ENCODE assay signal across 25 cellular contexts in the genomic region with DNA sequence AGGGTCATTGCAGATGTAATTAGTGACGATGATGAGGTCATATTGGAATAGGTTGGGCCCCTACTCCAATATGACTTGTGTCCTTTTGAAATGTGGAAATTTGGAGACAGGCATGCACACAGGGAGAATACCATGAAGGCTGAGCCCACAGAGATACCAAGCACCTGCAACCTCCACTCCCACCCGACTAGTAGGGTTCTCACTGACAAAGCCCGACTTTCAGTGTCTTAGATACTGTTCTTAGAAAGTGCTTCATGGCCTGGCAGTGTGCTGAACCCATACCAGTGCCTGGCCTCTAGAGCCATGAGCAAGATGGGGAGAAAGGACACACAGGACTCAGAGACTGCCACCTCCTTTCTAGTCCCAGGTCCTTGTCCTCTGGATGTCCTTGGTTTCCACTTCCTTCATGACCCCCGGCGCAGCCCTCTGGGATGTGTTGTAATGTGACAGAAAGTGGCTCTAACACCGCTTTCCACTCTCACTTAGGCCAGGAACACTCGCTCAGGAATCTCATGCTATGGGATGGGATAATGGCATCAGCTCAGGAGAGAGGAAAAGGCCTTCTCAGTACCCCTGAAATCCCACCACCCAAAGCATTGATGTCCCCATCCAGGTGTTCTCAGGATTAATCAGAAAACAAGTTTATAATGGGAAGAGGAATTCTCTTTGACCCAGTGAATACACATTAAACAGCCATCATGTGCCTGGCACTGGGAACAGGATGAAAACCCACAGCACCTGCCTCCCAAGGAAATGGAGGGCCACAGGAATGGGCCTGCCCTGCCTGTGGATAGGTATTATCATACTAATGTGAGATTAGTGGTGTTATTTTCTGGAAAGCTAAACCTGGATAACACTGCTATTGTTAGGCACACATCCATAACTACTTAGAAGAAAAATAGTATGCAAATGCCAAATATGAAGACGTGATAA. TPM values are rescaled to one million over a fixed set of nuclear protein-coding genes. Genes with fewer than 3 reads are reported as not detected.
DNase-seq lines count a peak whose midpoint lies in the region; TF ChIP-seq lines count a peak whose summit lies in the region.
"Had no signal": no experiment of that assay in that cellular context is flagged by ENCODE, and none has a peak within 500 bp of the region (broad histone marks: within the 10 kb centered on the region; RNA-seq: fewer than 3 reads in every experiment).

No MANE protein-coding gene starts in this region.

- no peak overlapping the region for H3K4me2 ChIP-seq in OCI-LY7 (ENCODE audit: low read length)

- TF ChIP-seq CTCF in OCI-LY7 (conservative IDR thresholded peaks at IDR 0.05; ENCODE audit: low read length), result no peak

- no peaks in the 10 kb centered on the region for H3K27me3 Mint-ChIP-seq in activated naive CD4-positive, alpha-beta T cell treated with anti-CD3 and anti-CD28 coated beads for 36 hours (ENCODE audit: low read depth)
- H3K27me3 Mint-ChIP-seq in immature natural killer cell (ENCODE audit: low read depth in 3 of 3), result peaks cover 0 to 13% (median 4%) of the 10 kb centered on the region in 3 donors
- no peaks in the 10 kb centered on the region for H3K27me3 Mint-ChIP-seq in stimulated activated naive CD8-positive, alpha-beta T cell treated with anti-CD3 and anti-CD28 coated beads, Interleukin-15, Interleukin-2, amounts not matched to agents 100 ng/mL and 50 ng/mL, for 24 hours
- H3K27me3 Mint-ChIP-seq: activated CD4-positive, alpha-beta memory T cell treated with anti-CD3 and anti-CD28 coated beads, Interleukin-2, amount 10 ng/mL, durations not matched to agents 7 days and 5 days had no signal

- no peaks in the 10 kb centered on the region for H3K9me2 ChIP-seq in OCI-LY7 (ENCODE audit: insufficient read depth, low read length)

- peaks cover 56% of the 10 kb centered on the region for H3K36me3 ChIP-seq in OCI-LY7 (ENCODE audit: insufficient read depth, low read length)

- H3K4me1 Mint-ChIP-seq in activated naive CD4-positive, alpha-beta T cell treated with anti-CD3 and anti-CD28 coated beads for 36 hours (ENCODE audit: low read depth), result peaks cover 2% of the 10 kb centered on the region
- H3K4me1 Mint-ChIP-seq in immature natural killer cell, result peaks cover 0 to 3% of the 10 kb centered on the region in 2 donors
- H3K4me1 Mint-ChIP-seq in stimulated activated naive CD8-positive, alpha-beta T cell treated with anti-CD3 and anti-CD28 coated beads, Interleukin-15, Interleukin-2, amounts not matched to agents 100 ng/mL and 50 ng/mL, for 24 hours (ENCODE audit: low read depth), result peaks cover 1% of the 10 kb centered on the region

- no peaks in the 10 kb centered on the region for H3K9me3 Mint-ChIP-seq in activated naive CD4-positive, alpha-beta T cell treated with anti-CD3 and anti-CD28 coated beads for 36 hours
- H3K9me3 Mint-ChIP-seq in immature natural killer cell, result no peaks in the 10 kb centered on the region
- no peaks in the 10 kb centered on the region for H3K9me3 Mint-ChIP-seq in stimulated activated naive CD8-positive, alpha-beta T cell treated with anti-CD3 and anti-CD28 coated beads, Interleukin-15, Interleukin-2, amounts not matched to agents 100 ng/mL and 50 ng/mL, for 24 hours
- H3K9me3 Mint-ChIP-seq: activated CD4-positive, alpha-beta memory T cell treated with anti-CD3 and anti-CD28 coated beads, Interleukin-2, amount 10 ng/mL, durations not matched to agents 7 days and 5 days; activated T-helper 1 cell treated with anti-CD3 and anti-CD28 coated beads, Interleukin-12 subunit alpha, Interleukin-12 subunit beta, Interleukin-2, Interleukin-4 antibody, amounts not matched to agents 30 ng/mL and 10 ng/mL and 1 ng/mL, durations not matched to agents 14 hours and 24 hours and 36 hours; nephron had no signal

- H3K79me2 ChIP-seq in OCI-LY7 (ENCODE audit: insufficient read depth, low read depth, low read length), result no peaks in the 10 kb centered on the region

- peak overlapping the region; percentile 2 for H3K27ac ChIP-seq in OCI-LY7 (ENCODE audit: low read depth, low read length, poor library complexity, severe bottlenecking)
- H3K27ac ChIP-seq: C4-2B, epithelial cell of prostate, foreskin keratinocyte, prostate gland had no signal

- POLR2A ChIA-PET in OCI-LY7 (lab: Charles Lee), result no interaction called here

- DNase-seq in activated naive CD4-positive, alpha-beta T cell treated with anti-CD3 and anti-CD28 coated beads for 36 hours, result no peak
- DNase-seq in activated naive CD4-positive, alpha-beta T cell treated with anti-CD3 and anti-CD28 coated beads, Interleukin-2, amount 50 U/mL, for 16 hours, result no peak
- no peak for DNase-seq in OCI-LY7 (ENCODE audit: low spot score)
- no peak for DNase-seq in immature natural killer cell
- no peak for DNase-seq in ureter (ENCODE audit: low spot score)
- DNase-seq in KG1 (lab: John Stamatoyannopoulos, UW), result no peak
- no peak for DNase-seq in NCI-H1436 treated with DMSO at 0.1 percent for 48 hours (lab: John Stamatoyannopoulos, UW)
- DNase-seq: ACHN; activated CD4-positive, alpha-beta memory T cell treated with anti-CD3 and anti-CD28 coated beads, Interleukin-2, amount 10 ng/mL, durations not matched to agents 7 days and 5 days; amniotic stem cell; dermis blood vessel endothelial cell; foreskin keratinocyte; GF-D8; hippocampal formation; kidney; MM.1S; OCI-M1; SHP77 treated with DMSO at 0.1 percent for 48 hours; stimulated activated CD4-positive, alpha-beta T cell treated with anti-CD3 and anti-CD28 coated beads, Interleukin-4, amount 100 ng/mL, for 24 hours had no signal

- peaks cover 19% of the 10 kb centered on the region for H3K36me3 Mint-ChIP-seq in activated naive CD4-positive, alpha-beta T cell treated with anti-CD3 and anti-CD28 coated beads for 36 hours (ENCODE audit: low read depth)
- peaks cover 18 to 34% (median 23%) of the 10 kb centered on the region in 3 donors for H3K36me3 Mint-ChIP-seq in immature natural killer cell
- peaks cover 38% of the 10 kb centered on the region for H3K36me3 Mint-ChIP-seq in stimulated activated naive CD8-positive, alpha-beta T cell treated with anti-CD3 and anti-CD28 coated beads, Interleukin-15, Interleukin-2, amounts not matched to agents 100 ng/mL and 50 ng/mL, for 24 hours (ENCODE audit: low read depth)

- no peaks in the 10 kb centered on the region for H3K9me3 ChIP-seq in OCI-LY7 (ENCODE audit: low read length)
- H3K9me3 ChIP-seq: prostate gland had no signal

- intact Hi-C loops in activated naive CD4-positive, alpha-beta T cell treated with anti-CD3 and anti-CD28 coated beads for 36 hours (cut with micrococcal nuclease), result no loop called here
- intact Hi-C loops in OCI-LY7 (cut with micrococcal nuclease; ENCODE audit: unreplicated experiment), result no loop called here

- no peak overlapping the region for H3K4me3 ChIP-seq in OCI-LY7 (ENCODE audit: low read depth, low read length, poor library complexity, severe bottlenecking)
- H3K4me3 ChIP-seq: prostate gland had no signal

- H3K4me3 Mint-ChIP-seq in activated naive CD4-positive, alpha-beta T cell treated with anti-CD3 and anti-CD28 coated beads for 36 hours, result no peak overlapping the region
- H3K4me3 Mint-ChIP-seq in immature natural killer cell, result no peak overlapping the region
- no peak overlapping the region for H3K4me3 Mint-ChIP-seq in stimulated activated naive CD8-positive, alpha-beta T cell treated with anti-CD3 and anti-CD28 coated beads, Interleukin-15, Interleukin-2, amounts not matched to agents 100 ng/mL and 50 ng/mL, for 24 hours
- H3K4me3 Mint-ChIP-seq: activated CD4-positive, alpha-beta memory T cell treated with anti-CD3 and anti-CD28 coated beads, Interleukin-2, amount 10 ng/mL, durations not matched to agents 7 days and 5 days; activated T-helper 1 cell treated with anti-CD3 and anti-CD28 coated beads, Interleukin-12 subunit alpha, Interleukin-12 subunit beta, Interleukin-2, Interleukin-4 antibody, amounts not matched to agents 30 ng/mL and 10 ng/mL and 1 ng/mL, durations not matched to agents 14 hours and 24 hours and 36 hours; nephron had no signal

- 0 out of 2 replicates have a peak, but pooled peaks cover 4% of the 10 kb centered on the region for H4K20me1 ChIP-seq in OCI-LY7 (ENCODE audit: insufficient read depth, low read length)

- no peak overlapping the region for H2AFZ ChIP-seq in OCI-LY7 (ENCODE audit: low read length)

- BruUV-seq in OCI-LY7 (replicated peaks; lab: Mats Ljungman, UMichigan), result no TSS peak

- peaks cover 3% of the 10 kb centered on the region for H3K4me1 ChIP-seq in OCI-LY7 (ENCODE audit: insufficient read depth, low read length, poor library complexity, severe bottlenecking)
- H3K4me1 ChIP-seq: foreskin keratinocyte, prostate gland had no signal

- CTCF ChIA-PET in activated naive CD4-positive, alpha-beta T cell treated with anti-CD3 and anti-CD28 coated beads for 36 hours (lab: Charles Lee), result no interaction called here
- CTCF ChIA-PET in OCI-LY7 (lab: Charles Lee; ENCODE audit: unreplicated experiment), result no interaction called here

- peak overlapping the region; percentile 52 for H3K27ac Mint-ChIP-seq in activated naive CD4-positive, alpha-beta T cell treated with anti-CD3 and anti-CD28 coated beads for 36 hours
- H3K27ac Mint-ChIP-seq in immature natural killer cell, result peak overlapping the region in 5 of 6 donors; percentile 19 to 80 (median 30)
- H3K27ac Mint-ChIP-seq in stimulated activated naive CD8-positive, alpha-beta T cell treated with anti-CD3 and anti-CD28 coated beads, Interleukin-15, Interleukin-2, amounts not matched to agents 100 ng/mL and 50 ng/mL, for 24 hours, result peak overlapping the region; percentile 46
- H3K27ac Mint-ChIP-seq: activated CD4-positive, alpha-beta memory T cell treated with anti-CD3 and anti-CD28 coated beads, Interleukin-2, amount 10 ng/mL, durations not matched to agents 7 days and 5 days; nephron had no signal

RNA-seq across cellular contexts. Expression of a gene that starts 59.9 kb away (rescaled TPM):
- 10 to 100 TPM; 19.2 to 20.9 TPM for total RNA-seq in activated naive CD4-positive, alpha-beta T cell treated with anti-CD3 and anti-CD28 coated beads for 36 hours
- total RNA-seq in OCI-LY7 (2014; rRNA removed; shearing (Covaris generic)), result 79.2 and 92.2 TPM in 2 replicates
- total RNA-seq in OCI-LY7 (2022) (46.2 and 46.5 TPM in 2 replicates), ureter (5.4 TPM)
- polyA plus RNA-seq in immature natural killer cell, result 10 to 100 TPM; 15.3 to 33.5 (median 31.8) TPM
